9 cellular contexts compared by ENCODE assay signal in genomic region chr2:233331536-233331935, GRCh38. TPM values are rescaled to one million over a fixed set of nuclear protein-coding genes. Genes with fewer than 3 reads are reported as not detected.
DNase-seq lines count a peak whose midpoint lies in the region; ATAC-seq and TF ChIP-seq lines count a peak whose summit lies in the region.
"Had no signal": no experiment of that assay in that cellular context is flagged by ENCODE, and none has a peak within 500 bp of the region (broad histone marks: within the 10 kb centered on the region; RNA-seq: fewer than 3 reads in every experiment).

No MANE protein-coding gene starts in this region.

- no peak for TF ChIP-seq CTCF in activated CD8-positive, alpha-beta T cell treated with anti-CD3 and anti-CD28 coated beads for 36 hours (IDR thresholded peaks at IDR 0.05)
- no peak for TF ChIP-seq CTCF in heart left ventricle (IDR thresholded peaks at IDR 0.05)

- H3K27ac Mint-ChIP-seq in activated CD8-positive, alpha-beta T cell treated with anti-CD3 and anti-CD28 coated beads for 36 hours = peak overlapping the region; percentile 94

- H3K9me3 Mint-ChIP-seq in activated CD8-positive, alpha-beta T cell treated with anti-CD3 and anti-CD28 coated beads for 36 hours = peaks cover 3% of the 10 kb centered on the region

- H3K36me3 ChIP-seq in heart left ventricle = no peaks in the 10 kb centered on the region

- no peak for TF ChIP-seq POLR2A in heart left ventricle (IDR thresholded peaks at IDR 0.05)

- intact Hi-C loops in activated CD8-positive, alpha-beta T cell treated with anti-CD3 and anti-CD28 coated beads for 36 hours (cut with micrococcal nuclease) = no loop called here
- intact Hi-C loops in heart left ventricle (cut with DNase I) = no loop called here

- CTCF ChIA-PET in activated CD8-positive, alpha-beta T cell treated with anti-CD3 and anti-CD28 coated beads for 36 hours (lab: Charles Lee) = interaction anchor here (0.8 to 1.8 kb wide), 7 partner anchors 9 to 112 kb away, joined by 3 to 8 read pairs (median 4); no protein-coding TSS in a partner anchor

- no peak overlapping the region for H3K4me3 ChIP-seq in Jurkat, Clone E6-1 (ENCODE audit: low read length)
- no peak overlapping the region for H3K4me3 ChIP-seq in heart left ventricle

- H3K4me3 Mint-ChIP-seq in activated CD8-positive, alpha-beta T cell treated with anti-CD3 and anti-CD28 coated beads for 36 hours = peak overlapping the region; percentile 45

- H3K27me3 Mint-ChIP-seq in activated CD8-positive, alpha-beta T cell treated with anti-CD3 and anti-CD28 coated beads for 36 hours = no peaks in the 10 kb centered on the region

- peaks cover 36% of the 10 kb centered on the region for H3K4me1 Mint-ChIP-seq in activated CD8-positive, alpha-beta T cell treated with anti-CD3 and anti-CD28 coated beads for 36 hours (ENCODE audit: low read depth)

- H3K9me3 ChIP-seq in heart left ventricle = no peaks in the 10 kb centered on the region

- WGBS in heart left ventricle, 4 donors = 70 to 73% (median 72%) methylated on average over 15 of the region's 15 CpGs

- ATAC-seq in GM19467 (IDR thresholded peaks at IDR 0.05; ENCODE audit: unreplicated experiment) (peak; percentile 90), heart left ventricle (peak; percentile 67 to 88 (median 77))
- peak; percentile 93 for ATAC-seq in activated CD8-positive, alpha-beta T cell treated with anti-CD3 and anti-CD28 coated beads for 36 hours

- peak overlapping the region in 7 of 12 donors; percentile 11 to 95 (median 55) for H3K27ac ChIP-seq in heart left ventricle

- no peaks in the 10 kb centered on the region for H3K27me3 ChIP-seq in heart left ventricle

- POLR2A ChIA-PET in activated CD8-positive, alpha-beta T cell treated with anti-CD3 and anti-CD28 coated beads for 36 hours (lab: Charles Lee) = interaction anchor here (1.0 to 1.1 kb wide), 3 partner anchors 35 to 83 kb away, joined by 3 to 4 read pairs (median 3); no protein-coding TSS in a partner anchor

- DNase-seq in AML-193 (lab: John Stamatoyannopoulos, UW) = peak; percentile 99 to 100
- DNase-seq in Jurkat, Clone E6-1 (ENCODE audit: low read depth, low spot score) = peak; percentile 82
- DNase-seq in activated CD8-positive, alpha-beta T cell treated with anti-CD3 and anti-CD28 coated beads for 36 hours = peak; percentile 81
- DNase-seq in heart left ventricle = peak; percentile 57 to 73 (median 69)
- DNase-seq in stimulated activated CD4-positive, alpha-beta T cell treated with anti-CD3 and anti-CD28 coated beads, TNF-alpha, amount 100 ng/mL, for 4 hours (ENCODE audit: low read depth in 3 of 3) = peak in 2 of 3 experiments; percentile 52 to 65
- DNase-seq in NCI-H524 treated with DMSO at 0.1 percent for 48 hours (lab: John Stamatoyannopoulos, UW) = no peak
- DNase-seq in NCI-H146 treated with DMSO at 0.1 percent for 48 hours (lab: John Stamatoyannopoulos, UW; ENCODE audit: unreplicated experiment) = no peak

- peaks cover 3% of the 10 kb centered on the region for H3K36me3 Mint-ChIP-seq in activated CD8-positive, alpha-beta T cell treated with anti-CD3 and anti-CD28 coated beads for 36 hours (ENCODE audit: low read depth)

- H3K4me1 ChIP-seq in heart left ventricle = peaks cover 0 to 41% (median 0%) of the 10 kb centered on the region in 12 donors

RNA-seq across cellular contexts. Expression of gene DGKD, which starts 22.8 kb away (rescaled TPM):
- 32.8 TPM for polyA plus RNA-seq in Jurkat, Clone E6-1 (2012; ENCODE audit: insufficient read depth, insufficient read length)
- total RNA-seq in activated CD8-positive, alpha-beta T cell treated with anti-CD3 and anti-CD28 coated beads for 36 hours = 10 to 100 TPM; 89.6 to 99.5 TPM
- total RNA-seq in heart left ventricle = 10 to 100 TPM; 15.5 to 67.3 (median 42.8) TPM
- polyA plus RNA-seq in heart left ventricle = 10 to 100 TPM; 51.2 to 88.6 TPM

RNA-seq across cellular contexts. Expression of gene SAG, which starts 23.9 kb away (rescaled TPM):
- not detected for polyA plus RNA-seq in Jurkat, Clone E6-1 (2012; ENCODE audit: insufficient read depth, insufficient read length)
- total RNA-seq in activated CD8-positive, alpha-beta T cell treated with anti-CD3 and anti-CD28 coated beads for 36 hours = not detected
- total RNA-seq in heart left ventricle = 1 to 10 TPM in 1 of 9 donors, not detected in 8; 1.4 TPM
- polyA plus RNA-seq in heart left ventricle = not detected
- total RNA-seq: astrocyte had no signal

Comparison
In these comparisons a context has a peak if more than half of its experiments do, and no peak if none do; other contexts are left out.
1. DNase-seq: peak in AML-193 (2 of 2), Jurkat, Clone E6-1 (single experiment), activated CD8-positive, alpha-beta T cell treated with anti-CD3 and anti-CD28 coated beads for 36 hours (single experiment), heart left ventricle (5 of 5) and stimulated activated CD4-positive, alpha-beta T cell treated with anti-CD3 and anti-CD28 coated beads, TNF-alpha, amount 100 ng/mL, for 4 hours (2 of 3); none in NCI-H524 treated with DMSO at 0.1 percent for 48 hours (single experiment) and NCI-H146 treated with DMSO at 0.1 percent for 48 hours (single experiment).
2. Peak in every context shown above with its lines, with median percentiles within 50 percentile points of each other: ATAC-seq.